In the genomic region with DNA sequence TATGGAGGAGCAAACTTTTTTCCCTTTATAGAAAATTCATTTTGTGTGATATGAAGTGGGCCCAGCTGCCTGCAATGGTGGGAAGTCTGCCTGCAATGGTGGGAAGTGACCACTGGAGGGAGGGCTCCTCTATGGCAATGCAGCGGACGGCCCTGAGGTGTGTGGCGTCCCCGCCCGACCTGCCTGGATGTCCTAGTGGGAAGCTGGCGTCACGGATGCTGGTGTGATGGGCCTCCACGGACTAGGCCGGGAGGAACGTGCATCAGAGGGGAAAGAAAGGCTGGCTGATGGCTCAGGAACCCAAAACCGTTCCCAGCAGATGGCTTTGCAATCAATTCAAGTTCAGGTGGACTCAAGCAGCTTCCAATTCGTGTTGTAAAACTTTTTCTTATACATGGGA, we compare ENCODE assay signal across 8 cellular contexts.
DNase-seq lines count a peak whose midpoint lies in the region; TF ChIP-seq lines count a peak whose summit lies in the region.

No MANE protein-coding gene starts in this region.

- WGBS in GM23248 (ENCODE audit: low coverage in 1 of 2, low lambda C conversion rate in 2 of 2, missing lambda C conversion rate in 2 of 2), 2 experiments, result 57 to 63% methylated on average over 12 of the region's 12 CpGs
- 18% methylated on average over 10 of the region's 12 CpGs for WGBS in esophagus muscularis mucosa
- 62% methylated on average over 12 of the region's 12 CpGs for WGBS in suprapubic skin

- H3K27ac Mint-ChIP-seq in nephron, result peak overlapping the region in 2 of 3 experiments; percentile 3 to 26

- no peak overlapping the region for H3K4me3 Mint-ChIP-seq in nephron

- H2AFZ ChIP-seq in GM23248, result no peak overlapping the region

- H3K9me2 ChIP-seq in GM23248 (ENCODE audit: insufficient read depth), result no peaks in the 10 kb centered on the region

- H3K4me3 ChIP-seq in GM23248 (no peak overlapping the region), esophagus muscularis mucosa (no peak overlapping the region), suprapubic skin (no peak overlapping the region)

- peak; percentile 38 for DNase-seq in DMS114 treated with DMSO at 0.1 percent for 48 hours (lab: John Stamatoyannopoulos, UW; ENCODE audit: unreplicated experiment)
- peak; percentile 75 for DNase-seq in GM23248
- DNase-seq in NCI-H460 (ENCODE audit: extremely low read depth, low read depth), result peak; percentile 23
- DNase-seq in activated T-cell treated with anti-CD3 and anti-CD28 coated beads for 24 hours (ENCODE audit: low read depth), result peak; percentile 38
- peak; percentile 94 for DNase-seq in esophagus muscularis mucosa (ENCODE audit: extremely low spot score)
- DNase-seq in suprapubic skin (ENCODE audit: low spot score in 2 of 2), result peak; percentile 84 to 87
- DNase-seq in NCI-H524 treated with DMSO at 0.1 percent for 48 hours (lab: John Stamatoyannopoulos, UW), result no peak

- H3K9me3 ChIP-seq in GM23248 (ENCODE audit: low read depth) (no peaks in the 10 kb centered on the region), esophagus muscularis mucosa (no peaks in the 10 kb centered on the region), suprapubic skin (no peaks in the 10 kb centered on the region)

- peaks cover 19% of the 10 kb centered on the region; the same call in 1 of the 2 replicates for H3K79me2 ChIP-seq in GM23248 (ENCODE audit: insufficient read depth)

- no peaks in the 10 kb centered on the region for H3K9me3 Mint-ChIP-seq in nephron

- H3K27me3 Mint-ChIP-seq in nephron (ENCODE audit: low read depth), result no peaks in the 10 kb centered on the region

- no peaks in the 10 kb centered on the region for H4K20me1 ChIP-seq in GM23248 (ENCODE audit: insufficient read depth)

- no peak for TF ChIP-seq EP300 in esophagus muscularis mucosa (IDR thresholded peaks at IDR 0.05)
- TF ChIP-seq EP300 in suprapubic skin (IDR thresholded peaks at IDR 0.05), result no peak

- H3F3A ChIP-seq in GM23248 (ENCODE audit: insufficient read depth), result peaks cover 41% of the 10 kb centered on the region

- intact Hi-C loops in esophagus muscularis mucosa (cut with DNase I), result loop anchor here (2.0 to 5.0 kb wide), 2 partner anchors 41 to 226 kb away; no protein-coding TSS in a partner anchor

- H3K27ac ChIP-seq in GM23248, result no peak overlapping the region
- peak overlapping the region; percentile 66 to 79 (median 72) for H3K27ac ChIP-seq in esophagus muscularis mucosa (replicated peaks in 1 of 4)
- no peak overlapping the region for H3K27ac ChIP-seq in suprapubic skin

- H3K36me3 Mint-ChIP-seq in nephron (ENCODE audit: low read depth), result peaks cover 42% of the 10 kb centered on the region

- TF ChIP-seq POLR2A in esophagus muscularis mucosa (IDR thresholded peaks at IDR 0.05; ENCODE audit: low read depth), result no peak
- TF ChIP-seq POLR2A in suprapubic skin (IDR thresholded peaks at IDR 0.05), result no peak

- peak; percentile 85 to 95 (median 90) for TF ChIP-seq CTCF in esophagus muscularis mucosa (IDR thresholded peaks at IDR 0.05)
- peak; percentile 75 to 76 (median 76) for TF ChIP-seq CTCF in nephron (IDR thresholded peaks at IDR 0.05; ENCODE audit: unreplicated experiment in 3 of 3)
- TF ChIP-seq CTCF in suprapubic skin (IDR thresholded peaks at IDR 0.05), result peak; percentile 57 to 76

- H3K4me1 ChIP-seq in GM23248 (ENCODE audit: insufficient read depth) (no peaks in the 10 kb centered on the region), esophagus muscularis mucosa (peaks cover 11 to 50% (median 40%) of the 10 kb centered on the region in 4 donors), suprapubic skin (peaks cover 10% of the 10 kb centered on the region)

- H3K4me1 Mint-ChIP-seq in nephron, result peaks cover 33% of the 10 kb centered on the region

- H3K4me2 ChIP-seq in GM23248 (ENCODE audit: unreplicated experiment), result no peak overlapping the region

- H3K27me3 ChIP-seq in GM23248 (replicated peaks; ENCODE audit: insufficient read depth) (no peaks in the 10 kb centered on the region), esophagus muscularis mucosa (no peaks in the 10 kb centered on the region), suprapubic skin (no peaks in the 10 kb centered on the region)

- H3K9ac ChIP-seq in GM23248, result no peak overlapping the region

- in situ Hi-C loops in GM23248 (cut with MboI), result no loop called here

- peaks cover 83% of the 10 kb centered on the region for H3K36me3 ChIP-seq in GM23248 (ENCODE audit: low read depth)
- peaks cover 10 to 62% (median 34%) of the 10 kb centered on the region in 4 donors for H3K36me3 ChIP-seq in esophagus muscularis mucosa
- peaks cover 45% of the 10 kb centered on the region for H3K36me3 ChIP-seq in suprapubic skin

Comparison
In these comparisons a context has a peak if more than half of its experiments do, and no peak if none do; other contexts are left out.
1. H3K27ac ChIP-seq: peak in esophagus muscularis mucosa (4 of 4); none in GM23248 (single experiment) and suprapubic skin (single experiment).
2. Peak in every context shown above with its lines, with median percentiles within 50 percentile points of each other: CTCF ChIP-seq.